41 cellular contexts compared by ENCODE assay signal in genomic region chr1:22696610-22697009, GRCh38. TPM values are rescaled to one million over a fixed set of nuclear protein-coding genes. Genes with fewer than 3 reads are reported as not detected.
"Had no signal": no experiment of that assay in that cellular context is flagged by ENCODE, and none has a peak within 500 bp of the region (broad histone marks: within the 10 kb centered on the region; RNA-seq: fewer than 3 reads in every experiment).

No MANE protein-coding gene starts in this region.

- H3K4me1 ChIP-seq: adrenal gland, ascending aorta, body of pancreas, breast epithelium had no signal

- DNase-seq: activated effector memory CD4-positive, alpha-beta T cell treated with anti-CD3 and anti-CD28 coated beads, Interleukin-2, amount 50 U/mL, for 16 hours; activated effector memory CD4-positive, alpha-beta T cell treated with Interleukin-2 at 50 U/mL for 16 hours; activated gamma-delta T cell; activated gamma-delta T cell treated with Interleukin-2 at 50 U/mL for 16 hours; activated naive CD4-positive, alpha-beta T cell; activated naive CD4-positive, alpha-beta T cell treated with anti-CD3 and anti-CD28 coated beads for 36 hours; activated naive CD4-positive, alpha-beta T cell treated with anti-CD3 and anti-CD28 coated beads, Interleukin-2, amount 10 ng/mL, durations not matched to agents 7 days and 5 days; activated naive CD4-positive, alpha-beta T cell treated with anti-CD3 and anti-CD28 coated beads, Interleukin-2, amount 50 U/mL, for 16 hours; activated naive CD4-positive, alpha-beta T cell treated with Interleukin-2 at 50 U/mL for 16 hours; activated naive CD8-positive, alpha-beta T cell treated with anti-CD3 and anti-CD28 coated beads for 36 hours; activated naive CD8-positive, alpha-beta T cell treated with anti-CD3 and anti-CD28 coated beads, Interleukin-2, amount 10 ng/mL, durations not matched to agents 7 days and 5 days; activated naive CD8-positive, alpha-beta T cell treated with anti-CD3 and anti-CD28 coated beads, Interleukin-2, amount 50 U/mL, for 24 hours; activated T-cell treated with anti-CD3 and anti-CD28 coated beads, Interleukin-2, amount 50 U/mL, for 1 hour; activated T-cell treated with anti-CD3 and anti-CD28 coated beads, Interleukin-2, amount 50 U/mL, for 24 hours; activated T-cell treated with anti-CD3 and anti-CD28 coated beads, Interleukin-2, amount 50 U/mL, for 4 hours; activated T-cell treated with anti-CD3 and anti-CD28 coated beads, Interleukin-2, amount 50 U/mL, for 48 hours; activated T-cell treated with anti-CD3 and anti-CD28 coated beads, Interleukin-2, amount 50 U/mL, for 72 hours; adrenal gland; amniotic stem cell; amygdala; anterior cingulate cortex; aorta; body of pancreas; brain microvascular endothelial cell; caudate nucleus; central memory CD4-positive, alpha-beta T cell; cerebellar nuclear complex had no signal

- H3K4me3 Mint-ChIP-seq: activated naive CD4-positive, alpha-beta T cell treated with anti-CD3 and anti-CD28 coated beads for 36 hours; activated naive CD4-positive, alpha-beta T cell treated with anti-CD3 and anti-CD28 coated beads, Interleukin-2, amount 10 ng/mL, durations not matched to agents 7 days and 5 days; activated naive CD4-positive, alpha-beta T cell treated with anti-CD3 and anti-CD28 coated beads, Interleukin-2, amount 50 U/mL, for 24 hours; activated naive CD8-positive, alpha-beta T cell; activated naive CD8-positive, alpha-beta T cell treated with anti-CD3 and anti-CD28 coated beads for 36 hours; activated naive CD8-positive, alpha-beta T cell treated with anti-CD3 and anti-CD28 coated beads, Interleukin-2, amount 10 ng/mL, durations not matched to agents 7 days and 5 days; activated naive CD8-positive, alpha-beta T cell treated with anti-CD3 and anti-CD28 coated beads, Interleukin-2, amount 50 U/mL, for 24 hours; activated T-cell treated with anti-CD3 and anti-CD28 coated beads, Interleukin-2, amount 50 U/mL, for 24 hours; activated T-cell treated with anti-CD3 and anti-CD28 coated beads, Interleukin-2, amount 50 U/mL, for 4 hours; activated T-cell treated with anti-CD3 and anti-CD28 coated beads, Interleukin-2, amount 50 U/mL, for 72 hours; activated T-helper 1 cell treated with anti-CD3 and anti-CD28 coated beads, Interleukin-12 subunit alpha, Interleukin-12 subunit beta, Interleukin-2, Interleukin-4 antibody, amounts not matched to agents 30 ng/mL and 10 ng/mL and 1 ng/mL, durations not matched to agents 14 hours and 24 hours and 36 hours; activated T-helper 17 cell treated with anti-CD3 and anti-CD28 coated beads, Interleukin-2, amount 50 U/mL, for 72 hours; brain; central memory CD8-positive, alpha-beta T cell had no signal

- H3K4me3 ChIP-seq: adrenal gland, ascending aorta, body of pancreas, breast epithelium, cardiac muscle cell had no signal

- H3K36me3 ChIP-seq: adrenal gland, ascending aorta, brain microvascular endothelial cell, breast epithelium, cardiac muscle cell had no signal

- H3K9me3 Mint-ChIP-seq: activated naive CD4-positive, alpha-beta T cell treated with anti-CD3 and anti-CD28 coated beads for 36 hours; activated naive CD4-positive, alpha-beta T cell treated with anti-CD3 and anti-CD28 coated beads, Interleukin-2, amount 10 ng/mL, durations not matched to agents 7 days and 5 days; activated naive CD4-positive, alpha-beta T cell treated with anti-CD3 and anti-CD28 coated beads, Interleukin-2, amount 50 U/mL, for 24 hours; activated naive CD4-positive, alpha-beta T cell treated with anti-CD3 and anti-CD28 coated beads, Interleukin-2, amount 50 U/mL, for 72 hours; activated naive CD8-positive, alpha-beta T cell treated with anti-CD3 and anti-CD28 coated beads for 36 hours; activated naive CD8-positive, alpha-beta T cell treated with anti-CD3 and anti-CD28 coated beads, Interleukin-2, amount 10 ng/mL, durations not matched to agents 7 days and 5 days; activated naive CD8-positive, alpha-beta T cell treated with anti-CD3 and anti-CD28 coated beads, Interleukin-2, amount 50 U/mL, for 24 hours; activated T-cell treated with anti-CD3 and anti-CD28 coated beads, Interleukin-2, amount 50 U/mL, for 24 hours; activated T-cell treated with anti-CD3 and anti-CD28 coated beads, Interleukin-2, amount 50 U/mL, for 4 hours; activated T-cell treated with anti-CD3 and anti-CD28 coated beads, Interleukin-2, amount 50 U/mL, for 72 hours; activated T-helper 1 cell treated with anti-CD3 and anti-CD28 coated beads, Interleukin-12 subunit alpha, Interleukin-12 subunit beta, Interleukin-2, Interleukin-4 antibody, amounts not matched to agents 30 ng/mL and 10 ng/mL and 1 ng/mL, durations not matched to agents 14 hours and 24 hours and 36 hours; activated T-helper 17 cell treated with anti-CD3 and anti-CD28 coated beads, Interleukin-2, amount 50 U/mL, for 72 hours; activated T-helper 2 cell treated with anti-CD3 and anti-CD28 coated beads, Interferon-gamma antibody, Interleukin-2, Interleukin-4, amounts not matched to agents 10 μg/mL and 5 μg/mL and 100 μg/mL, durations not matched to agents 14 hours and 24 hours and 36 hours; central memory CD8-positive, alpha-beta T cell had no signal

- H3K36me3 Mint-ChIP-seq: activated naive CD4-positive, alpha-beta T cell treated with anti-CD3 and anti-CD28 coated beads, Interleukin-2, amount 10 ng/mL, durations not matched to agents 7 days and 5 days; activated naive CD4-positive, alpha-beta T cell treated with anti-CD3 and anti-CD28 coated beads, Interleukin-2, amount 50 U/mL, for 24 hours; activated naive CD4-positive, alpha-beta T cell treated with anti-CD3 and anti-CD28 coated beads, Interleukin-2, amount 50 U/mL, for 72 hours; activated naive CD8-positive, alpha-beta T cell; activated naive CD8-positive, alpha-beta T cell treated with anti-CD3 and anti-CD28 coated beads for 36 hours; activated naive CD8-positive, alpha-beta T cell treated with anti-CD3 and anti-CD28 coated beads, Interleukin-2, amount 10 ng/mL, durations not matched to agents 7 days and 5 days; brain had no signal

- FAIRE-seq: astrocyte, bronchial epithelial cell had no signal

- H3K4me1 Mint-ChIP-seq: activated naive CD4-positive, alpha-beta T cell treated with anti-CD3 and anti-CD28 coated beads, Interleukin-2, amount 10 ng/mL, durations not matched to agents 7 days and 5 days; activated naive CD4-positive, alpha-beta T cell treated with anti-CD3 and anti-CD28 coated beads, Interleukin-2, amount 50 U/mL, for 24 hours; activated naive CD8-positive, alpha-beta T cell treated with anti-CD3 and anti-CD28 coated beads for 36 hours; activated naive CD8-positive, alpha-beta T cell treated with anti-CD3 and anti-CD28 coated beads, Interleukin-2, amount 10 ng/mL, durations not matched to agents 7 days and 5 days; activated naive CD8-positive, alpha-beta T cell treated with anti-CD3 and anti-CD28 coated beads, Interleukin-2, amount 50 U/mL, for 24 hours; activated T-helper 17 cell treated with anti-CD3 and anti-CD28 coated beads, Interleukin-2, amount 50 U/mL, for 72 hours; central memory CD8-positive, alpha-beta T cell had no signal

- H3K9me3 ChIP-seq: adrenal gland, ascending aorta, body of pancreas, breast epithelium had no signal

- ATAC-seq: activated naive CD4-positive, alpha-beta T cell treated with anti-CD3 and anti-CD28 coated beads, Interleukin-2, amount 50 U/mL, for 72 hours; activated naive CD8-positive, alpha-beta T cell treated with anti-CD3 and anti-CD28 coated beads, Interleukin-2, amount 50 U/mL, for 24 hours; activated T-cell treated with anti-CD3 and anti-CD28 coated beads, Interleukin-2, amount 50 U/mL, for 4 hours; activated T-cell treated with anti-CD3 and anti-CD28 coated beads, Interleukin-2, amount 50 U/mL, for 72 hours; activated T-helper 17 cell treated with anti-CD3 and anti-CD28 coated beads, Interleukin-2, amount 50 U/mL, for 72 hours; body of pancreas had no signal

- H3K27ac ChIP-seq: adrenal gland, ascending aorta, body of pancreas, brain microvascular endothelial cell, breast epithelium, cardiac muscle cell had no signal

- H3K27ac Mint-ChIP-seq: activated naive CD4-positive, alpha-beta T cell treated with anti-CD3 and anti-CD28 coated beads for 36 hours; activated naive CD4-positive, alpha-beta T cell treated with anti-CD3 and anti-CD28 coated beads, Interleukin-2, amount 10 ng/mL, durations not matched to agents 7 days and 5 days; activated naive CD4-positive, alpha-beta T cell treated with anti-CD3 and anti-CD28 coated beads, Interleukin-2, amount 50 U/mL, for 24 hours; activated naive CD4-positive, alpha-beta T cell treated with anti-CD3 and anti-CD28 coated beads, Interleukin-2, amount 50 U/mL, for 72 hours; activated naive CD8-positive, alpha-beta T cell; activated naive CD8-positive, alpha-beta T cell treated with anti-CD3 and anti-CD28 coated beads for 36 hours; activated naive CD8-positive, alpha-beta T cell treated with anti-CD3 and anti-CD28 coated beads, Interleukin-2, amount 10 ng/mL, durations not matched to agents 7 days and 5 days; activated naive CD8-positive, alpha-beta T cell treated with anti-CD3 and anti-CD28 coated beads, Interleukin-2, amount 50 U/mL, for 24 hours; activated T-cell treated with anti-CD3 and anti-CD28 coated beads, Interleukin-2, amount 50 U/mL, for 24 hours; activated T-cell treated with anti-CD3 and anti-CD28 coated beads, Interleukin-2, amount 50 U/mL, for 72 hours; activated T-helper 1 cell treated with anti-CD3 and anti-CD28 coated beads, Interleukin-12 subunit alpha, Interleukin-12 subunit beta, Interleukin-2, Interleukin-4 antibody, amounts not matched to agents 30 ng/mL and 10 ng/mL and 1 ng/mL, durations not matched to agents 14 hours and 24 hours and 36 hours; activated T-helper 17 cell treated with anti-CD3 and anti-CD28 coated beads, Interleukin-2, amount 50 U/mL, for 72 hours; activated T-helper 2 cell treated with anti-CD3 and anti-CD28 coated beads, Interferon-gamma antibody, Interleukin-2, Interleukin-4, amounts not matched to agents 10 μg/mL and 5 μg/mL and 100 μg/mL, durations not matched to agents 14 hours and 24 hours and 36 hours; brain had no signal

- H3K27me3 ChIP-seq: adrenal gland, ascending aorta, body of pancreas, brain microvascular endothelial cell, breast epithelium, cardiac muscle cell had no signal

- H3K27me3 Mint-ChIP-seq: activated naive CD4-positive, alpha-beta T cell treated with anti-CD3 and anti-CD28 coated beads, Interleukin-2, amount 50 U/mL, for 24 hours; activated naive CD8-positive, alpha-beta T cell treated with anti-CD3 and anti-CD28 coated beads for 36 hours; activated T-helper 17 cell treated with anti-CD3 and anti-CD28 coated beads, Interleukin-2, amount 50 U/mL, for 72 hours had no signal

RNA-seq across cellular contexts. Expression of gene EPHB2, which starts 14.0 kb away (rescaled TPM):
- total RNA-seq: activated naive CD4-positive, alpha-beta T cell treated with anti-CD3 and anti-CD28 coated beads for 36 hours; activated naive CD4-positive, alpha-beta T cell treated with anti-CD3 and anti-CD28 coated beads, Interleukin-2, amount 50 U/mL, for 72 hours; activated T-helper 1 cell treated with anti-CD3 and anti-CD28 coated beads, Interleukin-12 subunit alpha, Interleukin-12 subunit beta, Interleukin-2, Interleukin-4 antibody, amounts not matched to agents 30 ng/mL and 10 ng/mL and 1 ng/mL, durations not matched to agents 14 hours and 24 hours and 36 hours; activated T-helper 2 cell treated with anti-CD3 and anti-CD28 coated beads, Interferon-gamma antibody, Interleukin-2, Interleukin-4, amounts not matched to agents 10 μg/mL and 5 μg/mL and 100 μg/mL, durations not matched to agents 14 hours and 24 hours and 36 hours had no signal

RNA-seq across cellular contexts. Expression of gene C1QB, which starts 43.6 kb away (rescaled TPM):
- total RNA-seq: activated naive CD4-positive, alpha-beta T cell treated with anti-CD3 and anti-CD28 coated beads for 36 hours; activated naive CD4-positive, alpha-beta T cell treated with anti-CD3 and anti-CD28 coated beads, Interleukin-2, amount 50 U/mL, for 72 hours; activated naive CD8-positive, alpha-beta T cell treated with anti-CD3 and anti-CD28 coated beads for 36 hours; activated T-cell treated with anti-CD3 and anti-CD28 coated beads, Interleukin-2, amount 50 U/mL, for 72 hours; activated T-helper 1 cell treated with anti-CD3 and anti-CD28 coated beads, Interleukin-12 subunit alpha, Interleukin-12 subunit beta, Interleukin-2, Interleukin-4 antibody, amounts not matched to agents 30 ng/mL and 10 ng/mL and 1 ng/mL, durations not matched to agents 14 hours and 24 hours and 36 hours; activated T-helper 17 cell treated with anti-CD3 and anti-CD28 coated beads, Interleukin-2, amount 50 U/mL, for 72 hours; activated T-helper 2 cell treated with anti-CD3 and anti-CD28 coated beads, Interferon-gamma antibody, Interleukin-2, Interleukin-4, amounts not matched to agents 10 μg/mL and 5 μg/mL and 100 μg/mL, durations not matched to agents 14 hours and 24 hours and 36 hours; astrocyte; bronchial epithelial cell; cardiac muscle cell; chondrocyte had no signal
- polyA plus RNA-seq: cardiac muscle cell had no signal

RNA-seq across cellular contexts. Expression of gene C1QC, which starts 53.2 kb away (rescaled TPM):
- total RNA-seq: activated naive CD4-positive, alpha-beta T cell treated with anti-CD3 and anti-CD28 coated beads for 36 hours; activated naive CD4-positive, alpha-beta T cell treated with anti-CD3 and anti-CD28 coated beads, Interleukin-2, amount 50 U/mL, for 72 hours; activated naive CD8-positive, alpha-beta T cell treated with anti-CD3 and anti-CD28 coated beads for 36 hours; activated T-cell treated with anti-CD3 and anti-CD28 coated beads, Interleukin-2, amount 50 U/mL, for 72 hours; activated T-helper 1 cell treated with anti-CD3 and anti-CD28 coated beads, Interleukin-12 subunit alpha, Interleukin-12 subunit beta, Interleukin-2, Interleukin-4 antibody, amounts not matched to agents 30 ng/mL and 10 ng/mL and 1 ng/mL, durations not matched to agents 14 hours and 24 hours and 36 hours; activated T-helper 17 cell treated with anti-CD3 and anti-CD28 coated beads, Interleukin-2, amount 50 U/mL, for 72 hours; activated T-helper 2 cell treated with anti-CD3 and anti-CD28 coated beads, Interferon-gamma antibody, Interleukin-2, Interleukin-4, amounts not matched to agents 10 μg/mL and 5 μg/mL and 100 μg/mL, durations not matched to agents 14 hours and 24 hours and 36 hours; astrocyte; bronchial epithelial cell; cardiac muscle cell; chondrocyte had no signal
- polyA plus RNA-seq: cardiac muscle cell had no signal
